In genomic region chr7:98879198-98879988, GRCh38 we compare ENCODE assay signal across 8 cellular contexts. TPM values are rescaled to one million over a fixed set of nuclear protein-coding genes. Genes with fewer than 3 reads are reported as not detected.
DNase-seq lines count a peak whose midpoint lies in the region; ATAC-seq and TF ChIP-seq lines count a peak whose summit lies in the region.

No MANE protein-coding gene starts in this region.

- H3K9me3 ChIP-seq in thyroid gland, result no peaks in the 10 kb centered on the region

- H3K27ac Mint-ChIP-seq in nephron, result peak overlapping the region; percentile 80 to 95 (median 93)

- ATAC-seq in HG02852 (IDR thresholded peaks at IDR 0.05; ENCODE audit: unreplicated experiment), result peak; percentile 76

- DNase-seq in NCI-H82 (lab: John Stamatoyannopoulos, UW), result peak; percentile 60
- no peak for DNase-seq in NCI-H82 treated with DMSO at 0.1 percent for 48 hours (lab: John Stamatoyannopoulos, UW; ENCODE audit: unreplicated experiment)
- peak; percentile 10 for DNase-seq in NCI-H2227 treated with DMSO at 0.1 percent for 48 hours (lab: John Stamatoyannopoulos, UW)
- peak; percentile 23 to 31 for DNase-seq in activated CD8-positive, alpha-beta memory T cell treated with anti-CD3 and anti-CD28 coated beads for 4 hours (ENCODE audit: low read depth in 2 of 2)
- peak; percentile 54 for DNase-seq in epithelial cell of esophagus (ENCODE audit: low read depth)
- peak; percentile 39 to 42 for DNase-seq in thyroid gland

- H3K9me3 Mint-ChIP-seq in nephron, result no peaks in the 10 kb centered on the region

- H3K4me1 ChIP-seq in thyroid gland, result peaks cover 6 to 20% of the 10 kb centered on the region in 2 donors

- peak overlapping the region; percentile 94 to 95 (median 95) for H3K4me3 Mint-ChIP-seq in nephron

- peaks cover 8% of the 10 kb centered on the region for H3K27me3 Mint-ChIP-seq in nephron (ENCODE audit: low read depth)

- peaks cover under 1 to 25% of the 10 kb centered on the region in 2 donors for H3K36me3 ChIP-seq in thyroid gland

- intact Hi-C loops in thyroid gland (cut with DNase I), result no loop called here

- H3K36me3 Mint-ChIP-seq in nephron (ENCODE audit: low read depth), result peaks cover 30% of the 10 kb centered on the region

- peak; percentile 42 for TF ChIP-seq CTCF in epithelial cell of esophagus (IDR thresholded peaks at IDR 0.05; ENCODE audit: insufficient read depth, low read depth, low read length, missing control alignments)
- TF ChIP-seq CTCF in nephron (IDR thresholded peaks at IDR 0.05; ENCODE audit: unreplicated experiment in 3 of 3), result peak in 1 of 3 experiments; percentile 21
- TF ChIP-seq CTCF in thyroid gland (IDR thresholded peaks at IDR 0.05), result peak in 3 of 6 experiments; percentile 12 to 17 (median 14)

- peaks cover 4% of the 10 kb centered on the region for H3K4me1 Mint-ChIP-seq in nephron

- WGBS in thyroid gland, 2 donors, result 2 to 4% methylated on average over 19 of the region's 29 CpGs

- H3K4me3 ChIP-seq in epithelial cell of esophagus (ENCODE audit: low read length) (peak overlapping the region; percentile 86), thyroid gland (replicated peaks in 1 of 3) (peak overlapping the region; percentile 77 to 99 (median 97))

- TF ChIP-seq POLR2A in thyroid gland (IDR thresholded peaks at IDR 0.05), result no peak

- peak overlapping the region; percentile 82 to 92 (median 90) for H3K27ac ChIP-seq in thyroid gland

- no peaks in the 10 kb centered on the region for H3K27me3 ChIP-seq in thyroid gland

RNA-seq across cellular contexts. Expression of gene TRRAP, which starts 1.1 kb away (rescaled TPM):
- total RNA-seq in thyroid gland, result 10 to 100 TPM; 43.5 to 72.6 (median 52.2) TPM

RNA-seq across cellular contexts. Expression of gene TMEM130, which starts 9.6 kb away (rescaled TPM):
- under 1 TPM in 3 of 4 donors, not detected in 1; 0.22 to 0.81 (median 0.63) TPM for total RNA-seq in thyroid gland
